Comparison of ENCODE assay signal across 25 cellular contexts in genomic region chr2:58665156-58665553, GRCh38.
"Had no signal": no experiment of that assay in that cellular context is flagged by ENCODE, and none has a peak within 500 bp of the region (broad histone marks: within the 10 kb centered on the region; RNA-seq: fewer than 3 reads in every experiment).

No MANE protein-coding gene starts in this region.

- H3K36me3 ChIP-seq: colonic mucosa, esophagus muscularis mucosa, esophagus squamous epithelium, gastrocnemius medialis, gastroesophageal sphincter, heart left ventricle, heart right ventricle had no signal

- H3K4me2 ChIP-seq: hepatocyte had no signal

- FAIRE-seq: endometrium, endothelial cell of umbilical vein, frontal cortex had no signal

- H3K27ac ChIP-seq: colonic mucosa, coronary artery, dorsolateral prefrontal cortex, epithelial cell of prostate, esophagus muscularis mucosa, esophagus squamous epithelium, foreskin keratinocyte, gastrocnemius medialis, gastroesophageal sphincter, heart left ventricle, heart right ventricle, hepatocyte had no signal

- H3K4me3 ChIP-seq: colonic mucosa, coronary artery, dorsolateral prefrontal cortex, esophagus muscularis mucosa, esophagus squamous epithelium, gastrocnemius medialis, gastroesophageal sphincter, heart left ventricle, heart right ventricle, hepatocyte had no signal

- H3K9me3 ChIP-seq: colonic mucosa, esophagus muscularis mucosa, esophagus squamous epithelium, gastrocnemius medialis, gastroesophageal sphincter had no signal

- H3K4me1 ChIP-seq: colonic mucosa, esophagus muscularis mucosa, esophagus squamous epithelium, foreskin keratinocyte, gastrocnemius medialis, gastroesophageal sphincter, heart left ventricle, heart right ventricle had no signal

- H2AFZ ChIP-seq: hepatocyte had no signal

- H3K79me2 ChIP-seq: hepatocyte had no signal

- H3K27me3 ChIP-seq: colonic mucosa, dorsolateral prefrontal cortex, esophagus muscularis mucosa, esophagus squamous epithelium, foreskin keratinocyte, gastrocnemius medialis, gastroesophageal sphincter, heart left ventricle, hepatocyte had no signal

- ATAC-seq: effector memory CD8-positive, alpha-beta T cell; esophagus mucosa; foreskin keratinocyte; gastrocnemius medialis; gastroesophageal sphincter; heart left ventricle; heart right ventricle had no signal

- DNase-seq: colonic mucosa; cortex of kidney; dorsolateral prefrontal cortex; effector CD4-positive, alpha-beta T cell; effector CD8-positive, alpha-beta T cell; effector memory CD4-positive, alpha-beta T cell; effector memory CD8-positive, alpha-beta T cell; endodermal cell; erythroblast; esophagus squamous epithelium; gastrocnemius medialis; glutamatergic neuron; head of caudate nucleus; heart left ventricle; heart right ventricle had no signal
